In genomic region chr9:111959468-111959941, GRCh38 we compare ENCODE assay signal across 9 cellular contexts.
A peak's percentile ranks its signal among the peaks of the same experiment; 100 is the strongest.
DNase-seq lines count a peak whose midpoint lies in the region; ATAC-seq and TF ChIP-seq lines count a peak whose summit lies in the region.
"Had no signal": no experiment of that assay in that cellular context is flagged by ENCODE, and none has a peak within 500 bp of the region (broad histone marks: within the 10 kb centered on the region; RNA-seq: fewer than 3 reads in every experiment).

No MANE protein-coding gene starts in this region.

- TF ChIP-seq CTCF in right atrium auricular region (IDR thresholded peaks at IDR 0.05), result no peak
- TF ChIP-seq CTCF in suprapubic skin (IDR thresholded peaks at IDR 0.05), result no peak

- TF ChIP-seq EP300 in suprapubic skin (IDR thresholded peaks at IDR 0.05), result no peak

- H3K9me3 ChIP-seq in right atrium auricular region (no peaks in the 10 kb centered on the region), suprapubic skin (no peaks in the 10 kb centered on the region)

- peaks cover 0 to 19% of the 10 kb centered on the region in 2 donors for H3K4me1 ChIP-seq in right atrium auricular region
- peaks cover 21% of the 10 kb centered on the region for H3K4me1 ChIP-seq in suprapubic skin

- 47% methylated on average over 2 of the region's 2 CpGs for WGBS in suprapubic skin

- H3K27ac ChIP-seq in right atrium auricular region, result no peak overlapping the region
- peak overlapping the region; percentile 75 for H3K27ac ChIP-seq in suprapubic skin

- DNase-seq in HS-27A (ENCODE audit: low read depth) (peak; percentile 89), SHP77 treated with DMSO at 0.1 percent for 48 hours (lab: John Stamatoyannopoulos, UW) (peak; percentile 36), right atrium auricular region (ENCODE audit: low spot score) (peak; percentile 81), suprapubic skin (ENCODE audit: low spot score in 2 of 2) (peak in 1 of 2 donors; percentile 79), NCI-H2171 treated with DMSO at 0.1 percent for 48 hours (lab: John Stamatoyannopoulos, UW) (no peak), NCI-H2107 (lab: John Stamatoyannopoulos, UW) (no peak)
- DNase-seq: activated naive CD8-positive, alpha-beta T cell treated with anti-CD3 and anti-CD28 coated beads, Interleukin-2, amount 10 ng/mL, durations not matched to agents 7 days and 5 days; occipital lobe had no signal

- H3K36me3 ChIP-seq in right atrium auricular region (no peaks in the 10 kb centered on the region), suprapubic skin (no peaks in the 10 kb centered on the region)

- no peaks in the 10 kb centered on the region for H3K27me3 ChIP-seq in right atrium auricular region
- H3K27me3 ChIP-seq in suprapubic skin, result no peaks in the 10 kb centered on the region

- no peak overlapping the region for H3K4me3 ChIP-seq in right atrium auricular region
- H3K4me3 ChIP-seq in suprapubic skin, result no peak overlapping the region

- no peak for TF ChIP-seq POLR2A in suprapubic skin (IDR thresholded peaks at IDR 0.05)

- no peak for ATAC-seq in GM18502 (IDR thresholded peaks at IDR 0.05; ENCODE audit: poor library complexity, unreplicated experiment)

Comparison
In these comparisons a context has a peak if more than half of its experiments do, and no peak if none do; other contexts are left out.
1. DNase-seq: peak in HS-27A (single experiment), SHP77 treated with DMSO at 0.1 percent for 48 hours (single experiment) and right atrium auricular region (single experiment); none in NCI-H2171 treated with DMSO at 0.1 percent for 48 hours (single experiment) and NCI-H2107 (single experiment).